Comparison of ENCODE assay signal across 19 cellular contexts in the genomic region with DNA sequence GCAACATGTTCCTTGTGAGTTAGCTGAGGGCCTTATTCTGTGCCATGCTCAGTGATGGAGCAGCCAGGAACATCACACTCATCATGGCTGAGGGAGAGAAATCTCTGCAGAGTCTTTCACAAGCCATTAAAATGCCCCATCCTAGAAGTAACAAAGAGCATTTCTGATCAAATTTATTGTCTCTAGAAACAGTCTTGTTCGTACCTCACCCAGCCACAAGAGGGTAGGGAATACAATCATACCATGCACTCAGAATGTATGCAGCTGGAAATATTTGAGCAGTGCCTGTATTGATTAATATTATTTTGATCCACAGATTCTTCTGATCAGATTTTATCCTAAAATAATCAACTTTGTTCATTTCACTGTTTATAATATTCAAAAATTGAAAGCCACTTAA. TPM values are rescaled to one million over a fixed set of nuclear protein-coding genes. Genes with fewer than 3 reads are reported as not detected.
DNase-seq lines count a peak whose midpoint lies in the region; ATAC-seq and TF ChIP-seq lines count a peak whose summit lies in the region.
"Had no signal": no experiment of that assay in that cellular context is flagged by ENCODE, and none has a peak within 500 bp of the region (broad histone marks: within the 10 kb centered on the region; RNA-seq: fewer than 3 reads in every experiment).

No MANE protein-coding gene starts in this region.

- no peak overlapping the region for H3K4me3 Mint-ChIP-seq in brain
- no peak overlapping the region for H3K4me3 Mint-ChIP-seq in activated CD8-positive, alpha-beta T cell treated with anti-CD3 and anti-CD28 coated beads for 36 hours
- H3K4me3 Mint-ChIP-seq: GM23338, IgD-negative memory B cell had no signal

- peaks cover 11 to 32% of the 10 kb centered on the region in 2 experiments for H3K36me3 ChIP-seq in SK-N-SH (replicated peaks in 1 of 2; ENCODE audit: control insufficient read depth in 1 of 2, insufficient read depth in 2 of 2, low read length in 1 of 2)

- H3K27me3 ChIP-seq in SK-N-SH (ENCODE audit: insufficient read depth) (no peaks in the 10 kb centered on the region), foreskin keratinocyte (no peaks in the 10 kb centered on the region)

- H3K9me2 ChIP-seq in SK-N-SH, result no peaks in the 10 kb centered on the region

- intact Hi-C loops in activated CD8-positive, alpha-beta T cell treated with anti-CD3 and anti-CD28 coated beads for 36 hours (cut with micrococcal nuclease), result no loop called here

- DNase-seq in SK-N-SH, result peak; percentile 4
- DNase-seq in HEK293T (ENCODE audit: extremely low spot score), result peak; percentile 7
- no peak for DNase-seq in foreskin keratinocyte
- no peak for DNase-seq in T-helper 1 cell
- no peak for DNase-seq in activated CD8-positive, alpha-beta T cell treated with anti-CD3 and anti-CD28 coated beads for 36 hours
- DNase-seq: AML-193, DMS 273 treated with DMSO at 0.1 percent for 48 hours, NCI-H1694 treated with DMSO at 0.1 percent for 48 hours, NCI-H82, OCI-M1, SIG-M5 had no signal

- peak overlapping the region in 3 of 5 experiments; percentile 45 to 53 (median 46) for H3K27ac Mint-ChIP-seq in brain
- no peak overlapping the region for H3K27ac Mint-ChIP-seq in activated CD8-positive, alpha-beta T cell treated with anti-CD3 and anti-CD28 coated beads for 36 hours
- H3K27ac Mint-ChIP-seq: GM23338, IgD-negative memory B cell had no signal

- TF ChIP-seq CTCF in SK-N-SH (IDR thresholded peaks at IDR 0.05) (no peak), brain (conservative IDR thresholded peaks at IDR 0.05) (no peak), foreskin keratinocyte (conservative IDR thresholded peaks at IDR 0.05) (peak; percentile 19)
- TF ChIP-seq CTCF in activated CD8-positive, alpha-beta T cell treated with anti-CD3 and anti-CD28 coated beads for 36 hours (IDR thresholded peaks at IDR 0.05), result no peak

- H3K4me1 Mint-ChIP-seq in brain, result peaks cover 6% of the 10 kb centered on the region
- peaks cover 11% of the 10 kb centered on the region for H3K4me1 Mint-ChIP-seq in activated CD8-positive, alpha-beta T cell treated with anti-CD3 and anti-CD28 coated beads for 36 hours (ENCODE audit: low read depth)
- H3K4me1 Mint-ChIP-seq: GM23338 had no signal

- POLR2A ChIA-PET in SK-N-SH (lab: Yijun Ruan, JAX) (no interaction called here), HEK293T (lab: Yijun Ruan, JAX) (no interaction called here)
- POLR2A ChIA-PET in activated CD8-positive, alpha-beta T cell treated with anti-CD3 and anti-CD28 coated beads for 36 hours (lab: Charles Lee), result interaction anchor here (1.4 kb wide), 1 partner anchor 13 kb away, joined by 6 read pairs; no protein-coding TSS in a partner anchor

- H3K27ac ChIP-seq in SK-N-SH (ENCODE audit: low read depth in 2 of 2, low read length in 1 of 2) (no peak overlapping the region), foreskin keratinocyte (no peak overlapping the region)
- H3K27ac ChIP-seq: 22Rv1, C4-2B, RWPE1 had no signal

- ATAC-seq in SK-N-SH treated with all-trans-retinoic acid at 6 μM for 48 hours (no peak), foreskin keratinocyte (no peak), GM21360 (IDR thresholded peaks at IDR 0.05; ENCODE audit: unreplicated experiment) (no peak)
- ATAC-seq in activated CD8-positive, alpha-beta T cell treated with anti-CD3 and anti-CD28 coated beads for 36 hours, result no peak
- ATAC-seq: GM23338 had no signal

- no peak overlapping the region for H3K4me3 ChIP-seq in SK-N-SH (ENCODE audit: low read depth in 2 of 2, low read length in 1 of 2)
- H3K4me3 ChIP-seq: GM23338 had no signal

- H3K9me3 ChIP-seq in SK-N-SH, result no peaks in the 10 kb centered on the region

- H3K9ac ChIP-seq in SK-N-SH, result no peak overlapping the region

- H2AFZ ChIP-seq in SK-N-SH (ENCODE audit: low read depth), result no peak overlapping the region
- H2AFZ ChIP-seq: GM23338 had no signal

- peaks cover 44% of the 10 kb centered on the region for H3K36me3 Mint-ChIP-seq in brain
- H3K36me3 Mint-ChIP-seq in activated CD8-positive, alpha-beta T cell treated with anti-CD3 and anti-CD28 coated beads for 36 hours (ENCODE audit: low read depth), result peaks cover 1% of the 10 kb centered on the region
- H3K36me3 Mint-ChIP-seq: IgD-negative memory B cell had no signal

- no peak for TF ChIP-seq RAD21 in SK-N-SH (IDR thresholded peaks at IDR 0.05; ENCODE audit: low read length)

- H4K20me1 ChIP-seq in SK-N-SH (ENCODE audit: insufficient read depth), result peaks cover 22% of the 10 kb centered on the region; the same call in 1 of the 2 replicates

- H3K4me1 ChIP-seq in SK-N-SH (ENCODE audit: control insufficient read depth in 1 of 2, insufficient read depth in 2 of 2, low read depth in 1 of 2, low read length in 1 of 2), result no peaks in the 10 kb centered on the region
- H3K4me1 ChIP-seq in foreskin keratinocyte, result no peaks in the 10 kb centered on the region

- TF ChIP-seq EP300 in SK-N-SH (IDR thresholded peaks at IDR 0.05; ENCODE audit: borderline replicate concordance in 1 of 2, low read depth in 1 of 2, low read length in 1 of 2), result no peak

- WGBS in SK-N-SH (ENCODE audit: low lambda C conversion rate), result 79% methylated on average over 1 of the region's 1 CpG

- peaks cover 86% of the 10 kb centered on the region for H3K79me2 ChIP-seq in SK-N-SH (ENCODE audit: insufficient read depth)

- CTCF ChIA-PET in SK-N-SH (lab: Yijun Ruan, JAX), result no interaction called here
- CTCF ChIA-PET in HEK293T (lab: Yijun Ruan, JAX), result interaction anchor here (0.7 to 1.5 kb wide), 2 partner anchors 16 to 186 kb away, joined by 3 read pairs; no protein-coding TSS in a partner anchor
- CTCF ChIA-PET in activated CD8-positive, alpha-beta T cell treated with anti-CD3 and anti-CD28 coated beads for 36 hours (lab: Charles Lee), result no interaction called here

- peaks cover 13% of the 10 kb centered on the region for H3F3A ChIP-seq in SK-N-SH (replicated peaks; ENCODE audit: insufficient read depth)

- H3K4me2 ChIP-seq in SK-N-SH, result no peak overlapping the region
- H3K4me2 ChIP-seq: GM23338 had no signal

- H3K9me3 Mint-ChIP-seq in brain, result no peaks in the 10 kb centered on the region
- H3K9me3 Mint-ChIP-seq in activated CD8-positive, alpha-beta T cell treated with anti-CD3 and anti-CD28 coated beads for 36 hours, result no peaks in the 10 kb centered on the region
- H3K9me3 Mint-ChIP-seq: GM23338, IgD-negative memory B cell had no signal

- H3K27me3 Mint-ChIP-seq in brain, result no peaks in the 10 kb centered on the region
- no peaks in the 10 kb centered on the region for H3K27me3 Mint-ChIP-seq in activated CD8-positive, alpha-beta T cell treated with anti-CD3 and anti-CD28 coated beads for 36 hours
- H3K27me3 Mint-ChIP-seq: IgD-negative memory B cell had no signal

TF ChIP-seq in SK-N-SH, 30 proteins besides CTCF, POLR2A, EP300 and RAD21 (continues in another document):
- TF ChIP-seq, protein P1, sequence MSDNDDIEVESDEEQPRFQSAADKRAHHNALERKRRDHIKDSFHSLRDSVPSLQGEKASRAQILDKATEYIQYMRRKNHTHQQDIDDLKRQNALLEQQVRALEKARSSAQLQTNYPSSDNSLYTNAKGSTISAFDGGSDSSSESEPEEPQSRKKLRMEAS (IDR thresholded peaks at IDR 0.05; ENCODE audit: low read depth), result no peak

TF ChIP-seq in HEK293T, 16 proteins besides CTCF, POLR2A, EP300 and RAD21:
- TF ChIP-seq ARNT (IDR thresholded peaks at IDR 0.05) (no peak), FOXK2 (IDR thresholded peaks at IDR 0.05) (no peak), NFRKB (IDR thresholded peaks at IDR 0.05) (no peak), ZNF384 (IDR thresholded peaks at IDR 0.05) (no peak), HDGF (IDR thresholded peaks at IDR 0.05; ENCODE audit: borderline replicate concordance) (no peak)

RNA-seq across cellular contexts. Expression of a gene that starts 17.3 kb away (rescaled TPM):
- polyA plus RNA-seq in SK-N-SH (2012; rRNA removed), result 10.6 and 12.9 TPM in 2 replicates
- polyA plus RNA-seq in SK-N-SH (2012; cell fraction: cytosol; rRNA removed), result 22.1 and 30.9 TPM in 2 replicates
- polyA plus RNA-seq in SK-N-SH (2012; cell fraction: nucleus; rRNA removed), result 3.1 and 8.3 TPM in 2 replicates
- polyA plus RNA-seq in brain (ENCODE audit: insufficient read depth, low read depth, low replicate concordance), result 24.4 TPM
- total RNA-seq in foreskin keratinocyte, result 50.2 and 51.0 TPM in 2 replicates
- 30.8 and 37.9 TPM in 2 replicates for polyA plus RNA-seq in foreskin keratinocyte
- total RNA-seq in activated CD8-positive, alpha-beta T cell treated with anti-CD3 and anti-CD28 coated beads for 36 hours, result 10 to 100 TPM; 33.1 to 34.5 TPM

RNA-seq across cellular contexts. Expression of a gene that starts 38.7 kb away (rescaled TPM):
- polyA plus RNA-seq in SK-N-SH (2012; rRNA removed) (19.8 and 26.7 TPM in 2 replicates), brain (ENCODE audit: insufficient read depth, low read depth, low replicate concordance) (18.6 TPM), foreskin keratinocyte (31.4 and 36.2 TPM in 2 replicates)
- 20.8 and 23.5 TPM in 2 replicates for polyA plus RNA-seq in SK-N-SH (2012; cell fraction: cytosol; rRNA removed)
- 30.0 and 43.3 TPM in 2 replicates for polyA plus RNA-seq in SK-N-SH (2012; cell fraction: nucleus; rRNA removed)
- 31.6 and 35.6 TPM in 2 replicates for total RNA-seq in foreskin keratinocyte
- 10 to 100 TPM; 37.6 to 42.7 TPM for total RNA-seq in activated CD8-positive, alpha-beta T cell treated with anti-CD3 and anti-CD28 coated beads for 36 hours

RNA-seq across cellular contexts. Expression of a gene that starts 53.4 kb away (rescaled TPM):
- polyA plus RNA-seq in SK-N-SH (2012; rRNA removed) (0.06 and 0.10 TPM in 2 replicates), brain (ENCODE audit: insufficient read depth, low read depth, low replicate concordance) (23.3 TPM), foreskin keratinocyte (0.10 and 0.13 TPM in 2 replicates)
- polyA plus RNA-seq in SK-N-SH (2012; cell fraction: cytosol; rRNA removed), result 0.07 TPM in 1 of 2 replicates, not detected in the other
- polyA plus RNA-seq in SK-N-SH (2012; cell fraction: nucleus; rRNA removed), result 0.05 TPM in 1 of 2 replicates, not detected in the other
- total RNA-seq in foreskin keratinocyte, result 0.10 and 0.11 TPM in 2 replicates
- total RNA-seq in activated CD8-positive, alpha-beta T cell treated with anti-CD3 and anti-CD28 coated beads for 36 hours, result 100 to 1,000 TPM; 279 to 292 TPM
- total RNA-seq: GM23338 had no signal
- polyA plus RNA-seq: GM23338 had no signal

Comparison
In these comparisons a context has a peak if more than half of its experiments do, and no peak if none do; other contexts are left out.
1. DNase-seq: peak in SK-N-SH (single experiment) and HEK293T (single experiment); none in foreskin keratinocyte (0 of 2), T-helper 1 cell (0 of 5) and activated CD8-positive, alpha-beta T cell treated with anti-CD3 and anti-CD28 coated beads for 36 hours (single experiment).
2. RNA of a gene that starts 53.4 kb away (polyA plus RNA-seq): 23.3 TPM in brain (single experiment); 0.10 to 0.13 TPM in foreskin keratinocyte and 0.05 to 0.10 TPM in SK-N-SH; every median in the first group is over 10 times any median in the second.